Comparison of ENCODE assay signal across 9 cellular contexts in the genomic region with DNA sequence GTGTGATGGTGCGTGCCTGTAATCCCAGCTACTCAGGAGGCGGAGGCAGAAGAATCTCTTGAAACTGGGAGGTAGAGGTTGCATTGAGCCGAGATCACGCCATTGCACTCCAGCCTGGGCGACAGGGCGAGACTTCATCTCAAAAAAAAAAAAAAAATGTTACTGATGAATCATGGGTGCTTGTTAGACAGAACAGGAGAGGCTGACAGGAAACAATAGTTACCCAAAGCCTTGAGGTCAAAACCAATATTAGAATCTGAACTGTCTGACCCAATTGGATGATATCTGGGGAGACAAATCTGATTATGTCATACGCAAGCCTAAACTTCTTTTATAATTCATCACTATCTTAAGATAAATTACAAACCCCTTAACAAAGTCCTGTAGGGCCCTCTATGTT.
"Had no signal": no experiment of that assay in that cellular context is flagged by ENCODE, and none has a peak within 500 bp of the region (broad histone marks: within the 10 kb centered on the region; RNA-seq: fewer than 3 reads in every experiment).

No MANE protein-coding gene starts in this region.

- DNase-seq: GM23248, GOT3, H7, H9, HCEC 1CT, HFFc6 had no signal

- H3K4me3 ChIP-seq: GM23248, GM23338, HAP-1 had no signal

- H3K36me3 ChIP-seq: HAP-1 had no signal

- H3K4me3 Mint-ChIP-seq: GM23338, H9, HFFc6 had no signal

- H3K4me1 Mint-ChIP-seq: GM23338, H9 had no signal

- H3K27ac Mint-ChIP-seq: GM23338, H9, HFFc6 had no signal

- H3K27ac ChIP-seq: GM23248 had no signal

- H3K9me3 ChIP-seq: HAP-1 had no signal

- ATAC-seq: GM23338, HCT116 had no signal
